12 cellular contexts compared by ENCODE assay signal in the genomic region with DNA sequence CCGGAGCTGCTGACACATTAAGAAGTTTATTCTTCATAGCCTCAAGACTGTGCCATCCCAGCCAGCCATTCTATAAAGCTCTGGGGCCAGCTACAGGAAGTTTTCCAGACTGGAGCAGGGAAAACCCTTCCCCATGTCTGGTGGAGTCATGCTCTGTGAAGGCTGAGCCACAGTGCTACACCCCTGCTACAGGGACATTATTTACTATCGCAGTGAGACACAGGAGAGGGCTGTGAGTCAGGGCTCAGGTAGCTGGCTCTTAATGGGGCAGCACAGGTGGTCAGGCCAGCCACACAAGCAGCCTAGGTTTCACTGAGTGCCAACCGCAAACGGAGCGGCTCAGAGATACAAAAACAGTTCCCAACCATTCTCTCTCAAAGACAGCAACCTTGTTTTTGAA. TPM values are rescaled to one million over a fixed set of nuclear protein-coding genes. Genes with fewer than 3 reads are reported as not detected.
DNase-seq lines count a peak whose midpoint lies in the region; ATAC-seq, FAIRE-seq and TF ChIP-seq lines count a peak whose summit lies in the region.
"Had no signal": no experiment of that assay in that cellular context is flagged by ENCODE, and none has a peak within 500 bp of the region (broad histone marks: within the 10 kb centered on the region; RNA-seq: fewer than 3 reads in every experiment).

No MANE protein-coding gene starts in this region.

- WGBS in HepG2 (ENCODE audit: low lambda C conversion rate), result 93% methylated on average over 5 of the region's 5 CpGs

- in situ Hi-C loops in brain microvascular endothelial cell (cut with HindIII; ENCODE audit: low pct_ligation_motif_present, low sequenced_read_pairs) (no loop called here), HepG2 (cut with HindIII; ENCODE audit: extremely low pct_ligation_motif_present, low pct_unique_long_range_greater_than_20kb) (no loop called here)

- POLR2A ChIA-PET in HepG2 (lab: Yijun Ruan, JAX), result no interaction called here
- POLR2A ChIA-PET in A673 (lab: Charles Lee; ENCODE audit: low non-redundant PET), result no interaction called here

- DNase-seq in HPDE6-E6E7 (ENCODE audit: extremely low spot score), result peak; percentile 98
- peak; percentile 52 for DNase-seq in brain microvascular endothelial cell
- DNase-seq in HepG2 (ENCODE audit: low spot score), result peak; percentile 31
- DNase-seq in UCSD-AML1 (lab: John Stamatoyannopoulos, UW; ENCODE audit: unreplicated experiment), result no peak
- no peak for DNase-seq in activated CD8-positive, alpha-beta memory T cell treated with anti-CD3 and anti-CD28 coated beads, Interleukin-2, amount 50 U/mL, for 48 hours
- DNase-seq in frontal cortex (ENCODE audit: low spot score in 2 of 2), result no peak
- no peak for DNase-seq in A673 (ENCODE audit: low spot score)
- DNase-seq: activated CD4-positive, alpha-beta T cell treated with anti-CD3 and anti-CD28 coated beads for 1 hour; erythroblast; MV-4-11; spleen had no signal

- peaks cover 12% of the 10 kb centered on the region for H3K4me1 ChIP-seq in ACC112 (ENCODE audit: control insufficient read depth, insufficient read depth, low read length, unreplicated experiment)
- peaks cover 3% of the 10 kb centered on the region for H3K4me1 ChIP-seq in HepG2 (ENCODE audit: insufficient read depth, low read length)
- H3K4me1 ChIP-seq in A673 (ENCODE audit: insufficient read depth, low read length, poor library complexity, severe bottlenecking), result no peaks in the 10 kb centered on the region

- CTCF ChIA-PET in HepG2 (lab: Yijun Ruan, JAX; ENCODE audit: low intra/inter-chr PET ratio, low total read pairs), result no interaction called here
- CTCF ChIA-PET in A673 (lab: Charles Lee), result no interaction called here

- H3K4me3 ChIP-seq in ACC112 (ENCODE audit: low read depth, low read length), result no peak overlapping the region
- H3K4me3 ChIP-seq in brain microvascular endothelial cell (ENCODE audit: low read depth, low read length), result no peak overlapping the region
- no peak overlapping the region for H3K4me3 ChIP-seq in HepG2 (replicated peaks in 1 of 3; ENCODE audit: insufficient read depth in 1 of 3, low read depth in 2 of 3, low read length in 3 of 3)
- H3K4me3 ChIP-seq in A673 (ENCODE audit: low read depth, low read length, poor library complexity, severe bottlenecking), result no peak overlapping the region
- H3K4me3 ChIP-seq: spleen had no signal

- no peak for ATAC-seq in HepG2

- no TSS peak for BruUV-seq in HepG2 (replicated peaks; lab: Mats Ljungman, UMichigan)
- BruUV-seq in A673 (replicated peaks; lab: Mats Ljungman, UMichigan), result no TSS peak

- H3K9me3 ChIP-seq in HepG2 (ENCODE audit: low read length) (no peaks in the 10 kb centered on the region), A673 (ENCODE audit: low read depth, low read length, poor library complexity, severe bottlenecking) (no peaks in the 10 kb centered on the region)
- H3K9me3 ChIP-seq: spleen had no signal

- H3K36me3 ChIP-seq in ACC112 (ENCODE audit: insufficient read depth, low read length), result 0 out of 2 replicates have a peak, but pooled peaks cover 5% of the 10 kb centered on the region
- H3K36me3 ChIP-seq in brain microvascular endothelial cell (replicated peaks), result peaks cover 14% of the 10 kb centered on the region
- H3K36me3 ChIP-seq in HepG2 (replicated peaks in 1 of 2; ENCODE audit: control insufficient read depth in 1 of 2, insufficient read depth in 2 of 2, low read length in 2 of 2), result peaks cover 22 to 83% of the 10 kb centered on the region in 2 experiments
- H3K36me3 ChIP-seq in A673 (ENCODE audit: insufficient read depth, low read length, poor library complexity, severe bottlenecking), result peaks cover 81% of the 10 kb centered on the region

- intact Hi-C loops in HepG2 (cut with micrococcal nuclease; ENCODE audit: unreplicated experiment) (no loop called here), A673 (cut with micrococcal nuclease; ENCODE audit: unreplicated experiment) (no loop called here)

- H3K79me2 ChIP-seq in ACC112 (ENCODE audit: control insufficient read depth, insufficient read depth, low read length, unreplicated experiment) (peaks cover 2% of the 10 kb centered on the region), HepG2 (ENCODE audit: insufficient read depth, low read length) (peaks cover 16% of the 10 kb centered on the region)

- no peak overlapping the region for H3K4me2 ChIP-seq in HepG2 (ENCODE audit: low read depth, low read length)

- H3K9ac ChIP-seq in HepG2 (ENCODE audit: insufficient read depth, low read depth, low read length), result no peak overlapping the region

- no peak for FAIRE-seq in HepG2 (lab: Jason Lieb, UNC)
- FAIRE-seq in frontal cortex (lab: Jason Lieb, UNC), result no peak

- no peak for TF ChIP-seq RAD21 in HepG2 (CRISPR knock-in tag; IDR thresholded peaks at IDR 0.05)

- H3K27me3 ChIP-seq in ACC112 (ENCODE audit: insufficient read depth, low read length) (no peaks in the 10 kb centered on the region), brain microvascular endothelial cell (replicated peaks) (no peaks in the 10 kb centered on the region), HepG2 (ENCODE audit: control insufficient read depth in 1 of 2, insufficient read depth in 2 of 2, low read length in 2 of 2) (no peaks in the 10 kb centered on the region), A673 (replicated peaks; ENCODE audit: insufficient read depth, low read depth, low read length, poor library complexity) (no peaks in the 10 kb centered on the region)
- H3K27me3 ChIP-seq: spleen had no signal

- TF ChIP-seq POLR2A in HepG2 (IDR thresholded peaks at IDR 0.05; ENCODE audit: insufficient read depth in 1 of 2, low read depth in 2 of 2, low read length in 2 of 2), result no peak

- TF ChIP-seq CTCF in brain microvascular endothelial cell (IDR thresholded peaks at IDR 0.05; ENCODE audit: low read depth, low read length, missing control alignments), result no peak
- no peak for TF ChIP-seq CTCF in HepG2 (CRISPR knock-in tag; IDR thresholded peaks at IDR 0.05)
- TF ChIP-seq CTCF in A673 (conservative IDR thresholded peaks at IDR 0.05; ENCODE audit: low read depth, low read length), result no peak

- no peak for TF ChIP-seq EP300 in HepG2 (IDR thresholded peaks at IDR 0.05; ENCODE audit: low read depth in 2 of 2, low read length in 2 of 2)
- no peak for TF ChIP-seq EP300 in HepG2 (CRISPR knock-in tag; IDR thresholded peaks at IDR 0.05; ENCODE audit: borderline replicate concordance)

- H2AFZ ChIP-seq in ACC112 (ENCODE audit: low read length, unreplicated experiment), result no peak overlapping the region
- H2AFZ ChIP-seq in HepG2 (ENCODE audit: low read length), result no peak overlapping the region

- H3K27ac ChIP-seq in ACC112 (ENCODE audit: low read depth, low read length), result peak overlapping the region; percentile 42; the same call in 1 of the 2 replicates
- H3K27ac ChIP-seq in brain microvascular endothelial cell, result peak overlapping the region; percentile 55
- H3K27ac ChIP-seq in HepG2 (ENCODE audit: extremely low read length, insufficient read depth, low read length), result no peak overlapping the region
- no peak overlapping the region for H3K27ac ChIP-seq in A673 (ENCODE audit: low read depth, low read length, poor library complexity, severe bottlenecking)
- H3K27ac ChIP-seq: spleen had no signal

- no peaks in the 10 kb centered on the region for H4K20me1 ChIP-seq in HepG2 (ENCODE audit: insufficient read depth, low read length)

RNA-seq across cellular contexts. Expression of a gene that starts 12.1 kb away (rescaled TPM):
- total RNA-seq in HepG2 (2016; rRNA removed; fragmentation: Illumina TruSeq; extraction: Trizol) (29.7 and 34.0 TPM in 2 replicates), frontal cortex (28.1 TPM), A673 (2021) (46.9 and 47.9 TPM in 2 replicates)
- total RNA-seq in HepG2 (2016; cell fraction: cytosol; rRNA removed; fragmentation: Illumina TruSeq; extraction: Trizol; ENCODE audit: low read depth), result 6.1 and 12.7 TPM in 2 replicates
- total RNA-seq in HepG2 (2016; cell fraction: insoluble cytoplasmic fraction; rRNA removed; fragmentation: Illumina TruSeq; extraction: Trizol), result 28.2 and 33.4 TPM in 2 replicates
- 12.8 and 13.4 TPM in 2 replicates for total RNA-seq in HepG2 (2016; cell fraction: membrane; rRNA removed; fragmentation: Illumina TruSeq; extraction: Trizol)
- total RNA-seq in HepG2 (2016; cell fraction: nucleus; rRNA removed; fragmentation: Illumina TruSeq; extraction: Trizol), result 47.5 and 51.3 TPM in 2 replicates
- 27.4 and 28.0 TPM in 2 replicates for polyA plus RNA-seq in HepG2 (2011; rRNA removed)
- 14.0 and 16.9 TPM in 2 replicates for polyA plus RNA-seq in HepG2 (2011; cell fraction: cytosol; rRNA removed)
- polyA plus RNA-seq in HepG2 (2011; cell fraction: nucleus; rRNA removed), result 114 and 121 TPM in 2 replicates
- 20.2 and 21.3 TPM in 2 replicates for polyA plus RNA-seq in HepG2 (2012)
- polyA plus RNA-seq in HepG2 (2016; cell fraction: cytosol; fragmentation: Illumina TruSeq; extraction: Trizol; ENCODE audit: low read depth), result 2.0 TPM in 2 replicates
- 14.9 and 19.8 TPM in 2 replicates for polyA plus RNA-seq in HepG2 (2016; cell fraction: insoluble cytoplasmic fraction; fragmentation: Illumina TruSeq; extraction: Trizol; ENCODE audit: low read depth)
- 4.4 and 5.3 TPM in 2 replicates for polyA plus RNA-seq in HepG2 (2016; cell fraction: membrane; fragmentation: Illumina TruSeq; extraction: Trizol; ENCODE audit: low read depth)
- 67.8 and 71.6 TPM in 2 replicates for polyA plus RNA-seq in HepG2 (2016; cell fraction: nucleus; fragmentation: Illumina TruSeq; extraction: Trizol; ENCODE audit: insufficient read depth, low read depth)
- polyA minus RNA-seq in HepG2 (2011; rRNA and poly(A)+ RNA removed; ENCODE audit: low replicate concordance), result 18.5 and 40.6 TPM in 2 replicates
- polyA minus RNA-seq in HepG2 (2011; cell fraction: cytosol; rRNA and poly(A)+ RNA removed), result 9.3 and 10.6 TPM in 2 replicates
- polyA minus RNA-seq in HepG2 (2011; cell fraction: nucleus; rRNA and poly(A)+ RNA removed), result 61.7 and 71.9 TPM in 2 replicates

RNA-seq across cellular contexts. Expression of a gene that starts 12.2 kb away (rescaled TPM):
- total RNA-seq in HepG2 (2016; rRNA removed; fragmentation: Illumina TruSeq; extraction: Trizol), result 36.6 and 56.5 TPM in 2 replicates
- total RNA-seq in HepG2 (2016; cell fraction: cytosol; rRNA removed; fragmentation: Illumina TruSeq; extraction: Trizol; ENCODE audit: low read depth), result 17.9 and 19.5 TPM in 2 replicates
- 32.5 and 46.6 TPM in 2 replicates for total RNA-seq in HepG2 (2016; cell fraction: insoluble cytoplasmic fraction; rRNA removed; fragmentation: Illumina TruSeq; extraction: Trizol)
- 41.5 and 47.4 TPM in 2 replicates for total RNA-seq in HepG2 (2016; cell fraction: membrane; rRNA removed; fragmentation: Illumina TruSeq; extraction: Trizol)
- total RNA-seq in HepG2 (2016; cell fraction: nucleus; rRNA removed; fragmentation: Illumina TruSeq; extraction: Trizol), result 15.6 and 20.0 TPM in 2 replicates
- polyA plus RNA-seq in HepG2 (2011; rRNA removed), result 21.8 and 22.8 TPM in 2 replicates
- polyA plus RNA-seq in HepG2 (2011; cell fraction: cytosol; rRNA removed), result 14.2 and 19.3 TPM in 2 replicates
- polyA plus RNA-seq in HepG2 (2011; cell fraction: nucleus; rRNA removed), result 6.5 and 12.7 TPM in 2 replicates
- polyA plus RNA-seq in HepG2 (2012), result 16.5 and 18.1 TPM in 2 replicates
- 38.8 and 45.5 TPM in 2 replicates for polyA plus RNA-seq in HepG2 (2016; cell fraction: cytosol; fragmentation: Illumina TruSeq; extraction: Trizol; ENCODE audit: low read depth)
- polyA plus RNA-seq in HepG2 (2016; cell fraction: insoluble cytoplasmic fraction; fragmentation: Illumina TruSeq; extraction: Trizol; ENCODE audit: low read depth), result 54.6 and 54.9 TPM in 2 replicates
- 41.2 and 47.5 TPM in 2 replicates for polyA plus RNA-seq in HepG2 (2016; cell fraction: membrane; fragmentation: Illumina TruSeq; extraction: Trizol; ENCODE audit: low read depth)
- 23.9 and 26.3 TPM in 2 replicates for polyA plus RNA-seq in HepG2 (2016; cell fraction: nucleus; fragmentation: Illumina TruSeq; extraction: Trizol; ENCODE audit: insufficient read depth, low read depth)
- 13.6 and 15.2 TPM in 2 replicates for polyA minus RNA-seq in HepG2 (2011; rRNA and poly(A)+ RNA removed; ENCODE audit: low replicate concordance)
- polyA minus RNA-seq in HepG2 (2011; cell fraction: cytosol; rRNA and poly(A)+ RNA removed), result 8.6 and 10.8 TPM in 2 replicates
- polyA minus RNA-seq in HepG2 (2011; cell fraction: nucleus; rRNA and poly(A)+ RNA removed), result 14.0 and 18.3 TPM in 2 replicates
- 13.5 TPM for total RNA-seq in frontal cortex
- 28.8 and 33.9 TPM in 2 replicates for total RNA-seq in A673 (2021)

RNA-seq across cellular contexts. Expression of a gene that starts 40.8 kb away (rescaled TPM):
- 20.8 and 22.8 TPM in 2 replicates for total RNA-seq in HepG2 (2016; rRNA removed; fragmentation: Illumina TruSeq; extraction: Trizol)
- 2.5 and 2.8 TPM in 2 replicates for total RNA-seq in HepG2 (2016; cell fraction: cytosol; rRNA removed; fragmentation: Illumina TruSeq; extraction: Trizol; ENCODE audit: low read depth)
- total RNA-seq in HepG2 (2016; cell fraction: insoluble cytoplasmic fraction; rRNA removed; fragmentation: Illumina TruSeq; extraction: Trizol), result 20.2 and 22.6 TPM in 2 replicates
- 4.9 and 5.7 TPM in 2 replicates for total RNA-seq in HepG2 (2016; cell fraction: membrane; rRNA removed; fragmentation: Illumina TruSeq; extraction: Trizol)
- total RNA-seq in HepG2 (2016; cell fraction: nucleus; rRNA removed; fragmentation: Illumina TruSeq; extraction: Trizol), result 17.0 and 24.6 TPM in 2 replicates
- polyA plus RNA-seq in HepG2 (2011; rRNA removed), result 15.4 and 18.4 TPM in 2 replicates
- polyA plus RNA-seq in HepG2 (2011; cell fraction: cytosol; rRNA removed), result 11.9 and 14.9 TPM in 2 replicates
- 19.7 and 24.6 TPM in 2 replicates for polyA plus RNA-seq in HepG2 (2011; cell fraction: nucleus; rRNA removed)
- 11.8 and 16.2 TPM in 2 replicates for polyA plus RNA-seq in HepG2 (2012)
- polyA plus RNA-seq in HepG2 (2016; cell fraction: cytosol; fragmentation: Illumina TruSeq; extraction: Trizol; ENCODE audit: low read depth), result 0.94 and 1.1 TPM in 2 replicates
- 16.1 and 16.3 TPM in 2 replicates for polyA plus RNA-seq in HepG2 (2016; cell fraction: insoluble cytoplasmic fraction; fragmentation: Illumina TruSeq; extraction: Trizol; ENCODE audit: low read depth)
- polyA plus RNA-seq in HepG2 (2016; cell fraction: membrane; fragmentation: Illumina TruSeq; extraction: Trizol; ENCODE audit: low read depth), result 1.7 and 2.2 TPM in 2 replicates
- 22.2 and 27.8 TPM in 2 replicates for polyA plus RNA-seq in HepG2 (2016; cell fraction: nucleus; fragmentation: Illumina TruSeq; extraction: Trizol; ENCODE audit: insufficient read depth, low read depth)
- 32.9 and 35.2 TPM in 2 replicates for polyA minus RNA-seq in HepG2 (2011; rRNA and poly(A)+ RNA removed; ENCODE audit: low replicate concordance)
- 11.9 and 15.1 TPM in 2 replicates for polyA minus RNA-seq in HepG2 (2011; cell fraction: cytosol; rRNA and poly(A)+ RNA removed)
- 30.3 and 31.2 TPM in 2 replicates for polyA minus RNA-seq in HepG2 (2011; cell fraction: nucleus; rRNA and poly(A)+ RNA removed)
- 45.7 TPM for total RNA-seq in frontal cortex
- total RNA-seq in A673 (2021), result 44.0 and 46.4 TPM in 2 replicates

RNA-seq across cellular contexts. Expression of a gene that starts 42.5 kb away (rescaled TPM):
- total RNA-seq in HepG2 (2016; rRNA removed; fragmentation: Illumina TruSeq; extraction: Trizol) (0.04 TPM in 1 of 2 replicates, not detected in the other), frontal cortex (14.3 TPM), A673 (2021) (1.2 and 1.4 TPM in 2 replicates)
- total RNA-seq in HepG2 (2016; cell fraction: cytosol; rRNA removed; fragmentation: Illumina TruSeq; extraction: Trizol; ENCODE audit: low read depth), result not detected in 2 replicates
- total RNA-seq in HepG2 (2016; cell fraction: insoluble cytoplasmic fraction; rRNA removed; fragmentation: Illumina TruSeq; extraction: Trizol), result 0.06 TPM in 1 of 2 replicates, not detected in the other
- 0.06 TPM in 1 of 2 replicates, not detected in the other for total RNA-seq in HepG2 (2016; cell fraction: membrane; rRNA removed; fragmentation: Illumina TruSeq; extraction: Trizol)
- total RNA-seq in HepG2 (2016; cell fraction: nucleus; rRNA removed; fragmentation: Illumina TruSeq; extraction: Trizol), result 0.09 TPM in 1 of 2 replicates, not detected in the other
- polyA plus RNA-seq in HepG2 (2011; rRNA removed), result 0.04 TPM in 2 replicates
- 0.03 and 0.04 TPM in 2 replicates for polyA plus RNA-seq in HepG2 (2011; cell fraction: cytosol; rRNA removed)
- 0.05 TPM in 2 replicates for polyA plus RNA-seq in HepG2 (2011; cell fraction: nucleus; rRNA removed)
- polyA plus RNA-seq in HepG2 (2012), result 0.13 and 0.28 TPM in 2 replicates
- 0.03 TPM in 1 of 2 replicates, not detected in the other for polyA plus RNA-seq in HepG2 (2016; cell fraction: cytosol; fragmentation: Illumina TruSeq; extraction: Trizol; ENCODE audit: low read depth)
- polyA plus RNA-seq in HepG2 (2016; cell fraction: insoluble cytoplasmic fraction; fragmentation: Illumina TruSeq; extraction: Trizol; ENCODE audit: low read depth), result not detected in 2 replicates
- polyA plus RNA-seq in HepG2 (2016; cell fraction: membrane; fragmentation: Illumina TruSeq; extraction: Trizol; ENCODE audit: low read depth), result not detected in 2 replicates
- not detected in 2 replicates for polyA plus RNA-seq in HepG2 (2016; cell fraction: nucleus; fragmentation: Illumina TruSeq; extraction: Trizol; ENCODE audit: insufficient read depth, low read depth)
- 0.05 TPM in 1 of 2 replicates, not detected in the other for polyA minus RNA-seq in HepG2 (2011; rRNA and poly(A)+ RNA removed; ENCODE audit: low replicate concordance)
- not detected in 2 replicates for polyA minus RNA-seq in HepG2 (2011; cell fraction: cytosol; rRNA and poly(A)+ RNA removed)
- not detected in 2 replicates for polyA minus RNA-seq in HepG2 (2011; cell fraction: nucleus; rRNA and poly(A)+ RNA removed)

Comparison
In these comparisons a context has a peak if more than half of its experiments do, and no peak if none do; other contexts are left out.
1. H3K27ac ChIP-seq: peak in ACC112 (single experiment) and brain microvascular endothelial cell (single experiment); none in HepG2 (single experiment) and A673 (single experiment).
2. DNase-seq: peak in HPDE6-E6E7 (single experiment), brain microvascular endothelial cell (single experiment) and HepG2 (single experiment); none in UCSD-AML1 (single experiment), activated CD8-positive, alpha-beta memory T cell treated with anti-CD3 and anti-CD28 coated beads, Interleukin-2, amount 50 U/mL, for 48 hours (single experiment), frontal cortex (0 of 2) and A673 (single experiment).